ENCODE assay signal across 1 cellular context in the genomic region with DNA sequence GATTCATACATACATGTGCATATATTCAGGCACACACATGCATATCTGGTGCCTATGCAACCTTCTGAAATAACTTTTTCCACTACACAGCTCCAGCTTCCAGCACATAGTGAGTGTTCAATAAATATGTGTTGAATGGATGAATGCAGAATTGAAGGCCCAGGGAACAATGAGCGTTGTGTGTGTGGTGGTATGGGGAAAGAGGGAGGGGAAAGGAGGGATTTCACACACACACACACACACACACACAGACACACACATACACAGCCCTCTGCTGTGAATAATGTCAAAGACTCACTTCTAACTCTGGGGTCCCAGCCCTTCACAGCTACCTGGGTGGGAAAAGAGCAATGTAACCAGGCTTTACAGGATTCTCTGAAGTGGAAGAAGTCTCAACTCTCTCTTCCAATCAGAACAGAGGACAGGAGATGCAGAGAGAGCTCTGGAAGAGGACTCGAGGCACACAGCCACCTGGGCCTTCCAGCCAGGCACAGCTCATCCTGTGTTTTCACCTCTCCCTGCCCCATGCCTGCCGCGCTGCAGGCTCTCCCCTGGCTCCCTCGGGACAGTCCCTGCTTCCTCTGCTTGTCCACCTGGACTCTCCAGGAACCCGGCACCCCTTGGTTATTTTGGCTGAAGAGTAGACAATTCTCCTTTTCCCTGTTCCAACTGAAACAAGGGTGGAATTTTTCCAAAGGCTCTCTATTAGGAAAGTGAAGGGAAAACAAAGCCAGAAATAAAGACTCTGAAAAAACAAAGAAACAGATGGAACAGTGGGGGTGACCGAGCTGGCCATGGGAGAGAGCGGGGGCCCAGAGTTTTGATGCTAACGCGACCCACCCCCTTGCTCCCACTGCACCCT.
TF ChIP-seq lines count a peak whose summit lies in the region.

No MANE protein-coding gene starts in this region.

TF ChIP-seq in A549, 52 proteins besides CTCF, POLR2A, EP300 and RAD21 (continued from another document):
- TF ChIP-seq, protein P1, sequence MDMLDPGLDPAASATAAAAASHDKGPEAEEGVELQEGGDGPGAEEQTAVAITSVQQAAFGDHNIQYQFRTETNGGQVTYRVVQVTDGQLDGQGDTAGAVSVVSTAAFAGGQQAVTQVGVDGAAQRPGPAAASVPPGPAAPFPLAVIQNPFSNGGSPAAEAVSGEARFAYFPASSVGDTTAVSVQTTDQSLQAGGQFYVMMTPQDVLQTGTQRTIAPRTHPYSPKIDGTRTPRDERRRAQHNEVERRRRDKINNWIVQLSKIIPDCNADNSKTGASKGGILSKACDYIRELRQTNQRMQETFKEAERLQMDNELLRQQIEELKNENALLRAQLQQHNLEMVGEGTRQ (IDR thresholded peaks at IDR 0.05) = no peak
- TF ChIP-seq, protein P2, sequence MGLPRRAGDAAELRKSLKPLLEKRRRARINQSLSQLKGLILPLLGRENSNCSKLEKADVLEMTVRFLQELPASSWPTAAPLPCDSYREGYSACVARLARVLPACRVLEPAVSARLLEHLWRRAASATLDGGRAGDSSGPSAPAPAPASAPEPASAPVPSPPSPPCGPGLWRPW (IDR thresholded peaks at IDR 0.05) = no peak
